In genomic region chr9:121120386-121120785, GRCh38 we compare ENCODE assay signal across 15 cellular contexts. TPM values are rescaled to one million over a fixed set of nuclear protein-coding genes. Genes with fewer than 3 reads are reported as not detected.
A peak's percentile ranks its signal among the peaks of the same experiment; 100 is the strongest.
DNase-seq lines count a peak whose midpoint lies in the region; ATAC-seq and TF ChIP-seq lines count a peak whose summit lies in the region.
"Had no signal": no experiment of that assay in that cellular context is flagged by ENCODE, and none has a peak within 500 bp of the region (broad histone marks: within the 10 kb centered on the region; RNA-seq: fewer than 3 reads in every experiment).

No MANE protein-coding gene starts in this region.

- H3K4me3 Mint-ChIP-seq in activated naive CD4-positive, alpha-beta T cell treated with anti-CD3 and anti-CD28 coated beads, Interleukin-2, amount 10 ng/mL, durations not matched to agents 7 days and 5 days, result peak overlapping the region; percentile 6
- peak overlapping the region; percentile 49 to 54 for H3K4me3 Mint-ChIP-seq in stimulated activated naive CD8-positive, alpha-beta T cell treated with anti-CD3 and anti-CD28 coated beads, Interleukin-15, amount 100 ng/mL, for 72 hours

- intact Hi-C loops in Panc1 (cut with micrococcal nuclease; ENCODE audit: unreplicated experiment), result no loop called here

- no peaks in the 10 kb centered on the region for H3K27me3 ChIP-seq in Panc1 (ENCODE audit: control insufficient read depth, insufficient read depth, low read length)
- no peaks in the 10 kb centered on the region for H3K27me3 ChIP-seq in effector memory CD4-positive, alpha-beta T cell (replicated peaks; ENCODE audit: control insufficient read depth, insufficient read depth, low read length, poor library complexity, severe bottlenecking)
- H3K27me3 ChIP-seq: uterus had no signal

- no peaks in the 10 kb centered on the region for H3K27me3 Mint-ChIP-seq in activated naive CD4-positive, alpha-beta T cell treated with anti-CD3 and anti-CD28 coated beads, Interleukin-2, amount 10 ng/mL, durations not matched to agents 7 days and 5 days
- no peaks in the 10 kb centered on the region for H3K27me3 Mint-ChIP-seq in stimulated activated naive CD8-positive, alpha-beta T cell treated with anti-CD3 and anti-CD28 coated beads, Interleukin-15, amount 100 ng/mL, for 72 hours

- ATAC-seq in Panc1, result no peak
- ATAC-seq in stimulated activated naive CD8-positive, alpha-beta T cell treated with anti-CD3 and anti-CD28 coated beads, Interleukin-15, amount 100 ng/mL, for 72 hours, result no peak
- ATAC-seq: GM23338 had no signal

- H3K9me3 ChIP-seq in Panc1 (ENCODE audit: control insufficient read depth, insufficient read depth, low read depth, low read length), result no peaks in the 10 kb centered on the region
- H3K9me3 ChIP-seq in effector memory CD4-positive, alpha-beta T cell (ENCODE audit: control insufficient read depth, low read length), result no peaks in the 10 kb centered on the region
- H3K9me3 ChIP-seq: uterus had no signal

- peaks cover 47% of the 10 kb centered on the region for H3K4me1 Mint-ChIP-seq in activated naive CD4-positive, alpha-beta T cell treated with anti-CD3 and anti-CD28 coated beads, Interleukin-2, amount 10 ng/mL, durations not matched to agents 7 days and 5 days
- peaks cover 56% of the 10 kb centered on the region for H3K4me1 Mint-ChIP-seq in stimulated activated naive CD8-positive, alpha-beta T cell treated with anti-CD3 and anti-CD28 coated beads, Interleukin-15, amount 100 ng/mL, for 72 hours

- peak overlapping the region; percentile 77 for H3K27ac Mint-ChIP-seq in activated naive CD4-positive, alpha-beta T cell treated with anti-CD3 and anti-CD28 coated beads, Interleukin-2, amount 10 ng/mL, durations not matched to agents 7 days and 5 days
- peak overlapping the region in 1 of 2 donors; percentile 70 for H3K27ac Mint-ChIP-seq in stimulated activated naive CD8-positive, alpha-beta T cell treated with anti-CD3 and anti-CD28 coated beads, Interleukin-15, amount 100 ng/mL, for 72 hours
- H3K27ac Mint-ChIP-seq: GM23338 had no signal

- POLR2A ChIA-PET in Panc1 (lab: Charles Lee), result no interaction called here

- CTCF ChIA-PET in activated naive CD4-positive, alpha-beta T cell treated with anti-CD3 and anti-CD28 coated beads, Interleukin-2, amount 10 ng/mL, durations not matched to agents 7 days and 5 days (lab: Charles Lee), result interaction anchor here (1.3 to 2.2 kb wide), 4 partner anchors 12 to 139 kb away, joined by 4 to 12 read pairs (median 6); no protein-coding TSS in a partner anchor
- CTCF ChIA-PET in Panc1 (lab: Charles Lee), result no interaction called here

- no peaks in the 10 kb centered on the region for H3K9me3 Mint-ChIP-seq in activated naive CD4-positive, alpha-beta T cell treated with anti-CD3 and anti-CD28 coated beads, Interleukin-2, amount 10 ng/mL, durations not matched to agents 7 days and 5 days
- no peaks in the 10 kb centered on the region for H3K9me3 Mint-ChIP-seq in stimulated activated naive CD8-positive, alpha-beta T cell treated with anti-CD3 and anti-CD28 coated beads, Interleukin-15, amount 100 ng/mL, for 72 hours
- H3K9me3 Mint-ChIP-seq: GM23338 had no signal

- no peak for TF ChIP-seq CTCF in Panc1 (IDR thresholded peaks at IDR 0.05)

- peaks cover 46% of the 10 kb centered on the region for H3K36me3 Mint-ChIP-seq in activated naive CD4-positive, alpha-beta T cell treated with anti-CD3 and anti-CD28 coated beads, Interleukin-2, amount 10 ng/mL, durations not matched to agents 7 days and 5 days

- BruUV-seq in Panc1 (replicated peaks; lab: Mats Ljungman, UMichigan), result no TSS peak

- H3K4me3 ChIP-seq in Panc1 (ENCODE audit: low read depth in 2 of 2, low read length in 2 of 2), result no peak overlapping the region
- H3K4me3 ChIP-seq in effector memory CD4-positive, alpha-beta T cell (ENCODE audit: insufficient read depth, low read depth, low read length, poor library complexity, severe bottlenecking), result no peak overlapping the region

- in situ Hi-C loops in Panc1 (cut with HindIII; ENCODE audit: low pct_unique_long_range_greater_than_20kb, low sequenced_read_pairs), result no loop called here

- H3K4me1 ChIP-seq in Panc1 (ENCODE audit: control insufficient read depth, insufficient read depth, low read length), result peaks cover 12% of the 10 kb centered on the region
- H3K4me1 ChIP-seq in effector memory CD4-positive, alpha-beta T cell (ENCODE audit: control insufficient read depth, insufficient read depth, low read length, poor library complexity, severe bottlenecking), result peaks cover 13% of the 10 kb centered on the region
- H3K4me1 ChIP-seq: uterus had no signal

- no peaks in the 10 kb centered on the region; the same call in 1 of the 2 replicates for H3K36me3 ChIP-seq in Panc1 (ENCODE audit: control insufficient read depth, insufficient read depth, low read length)
- peaks cover 8% of the 10 kb centered on the region for H3K36me3 ChIP-seq in effector memory CD4-positive, alpha-beta T cell (ENCODE audit: control insufficient read depth, insufficient read depth, low read length)
- H3K36me3 ChIP-seq: uterus had no signal

- H3K27ac ChIP-seq in Panc1 (ENCODE audit: low read length), result peak overlapping the region; percentile 29; the same call in 1 of the 2 replicates
- peak overlapping the region; percentile 67 for H3K27ac ChIP-seq in effector memory CD4-positive, alpha-beta T cell (ENCODE audit: insufficient read depth, low read length, poor library complexity, severe bottlenecking)

- no peak for DNase-seq in activated naive CD4-positive, alpha-beta T cell treated with anti-CD3 and anti-CD28 coated beads, Interleukin-2, amount 10 ng/mL, durations not matched to agents 7 days and 5 days
- no peak for DNase-seq in activated naive CD4-positive, alpha-beta T cell treated with Interleukin-2 at 50 U/mL for 16 hours
- DNase-seq in Panc1 (ENCODE audit: low read depth, low spot score) (no peak), epidermal melanocyte (ENCODE audit: insufficient read length, low spot score) (no peak), putamen (ENCODE audit: low spot score) (no peak)
- DNase-seq in effector memory CD4-positive, alpha-beta T cell, result no peak
- DNase-seq in stimulated activated naive CD8-positive, alpha-beta T cell treated with anti-CD3 and anti-CD28 coated beads, Interleukin-15, amount 100 ng/mL, for 72 hours, result no peak
- DNase-seq in stimulated activated naive CD4-positive, alpha-beta T cell (lab: John Stamatoyannopoulos, UW), result no peak
- DNase-seq: AML-193; midbrain; NCI-H1417 treated with DMSO at 0.1 percent for 48 hours; NCI-H446; stimulated activated CD4-positive, alpha-beta T cell treated with anti-CD3 and anti-CD28 coated beads, Interleukin-2, amount 100 ng/mL, for 24 hours; uterus had no signal

RNA-seq across cellular contexts. Expression of gene CNTRL, which starts 45.6 kb away (rescaled TPM):
- total RNA-seq in Panc1 (2021; ENCODE audit: unreplicated experiment), result 11.5 TPM
- 5.3 TPM for polyA plus RNA-seq in Panc1 (2012; ENCODE audit: insufficient read length)
